1 cellular context compared by ENCODE assay signal in genomic region chr10:17201165-17202013, GRCh38.
TF ChIP-seq lines count a peak whose summit lies in the region.

Gene TRDMT1 (minus strand): TSS chr10:17201672. CDS start chr10:17201634, 38 bp downstream.

TF ChIP-seq in A549, 52 proteins besides CTCF, POLR2A, EP300 and RAD21 (continued from another document):
- peak; percentile 71; the same call in 1 of the 2 replicates for TF ChIP-seq HMGXB4 (CRISPR knock-in tag; IDR thresholded peaks at IDR 0.05; ENCODE audit: borderline replicate concordance)
- TF ChIP-seq FOSB (CRISPR knock-in tag; IDR thresholded peaks at IDR 0.05): no peak
- TF ChIP-seq MAFK (IDR thresholded peaks at IDR 0.05; ENCODE audit: partially characterized antibody): no peak
- TF ChIP-seq MAZ (IDR thresholded peaks at IDR 0.05; ENCODE audit: borderline replicate concordance, low read depth, low read length): no peak
- no peak for TF ChIP-seq SREBF2 (IDR thresholded peaks at IDR 0.05)
- peak; percentile 83 for TF ChIP-seq KDM5A (IDR thresholded peaks at IDR 0.05)
- no peak for TF ChIP-seq NPAS2 (CRISPR knock-in tag; IDR thresholded peaks at IDR 0.05; ENCODE audit: borderline replicate concordance)
- no peak for TF ChIP-seq NR3C1 (IDR thresholded peaks at IDR 0.05)
- no peak for TF ChIP-seq CBX8 (IDR thresholded peaks at IDR 0.05)
- no peak for TF ChIP-seq CHD4 (IDR thresholded peaks at IDR 0.05; ENCODE audit: borderline replicate concordance)
- peak; percentile 69 for TF ChIP-seq BCL3 (IDR thresholded peaks at IDR 0.05)
- TF ChIP-seq TP53 (CRISPR knock-in tag; IDR thresholded peaks at IDR 0.05): 0 out of 2 replicates have a peak, but pooled peaks have one; percentile 73
- no peak for TF ChIP-seq ZSCAN20 (CRISPR knock-in tag; IDR thresholded peaks at IDR 0.05)
- no peak for TF ChIP-seq ESRRA (IDR thresholded peaks at IDR 0.05; ENCODE audit: borderline replicate concordance, low read length)
- no peak for TF ChIP-seq CBX2 (IDR thresholded peaks at IDR 0.05; ENCODE audit: borderline replicate concordance, low read depth)
- TF ChIP-seq ZNF302 (CRISPR knock-in tag; IDR thresholded peaks at IDR 0.05): no peak
- peak; percentile 29 to 94; a peak in 4 of 5 replicates for TF ChIP-seq JUN (IDR thresholded peaks at IDR 0.05)
- TF ChIP-seq HOXB13 (CRISPR knock-in tag; IDR thresholded peaks at IDR 0.05; ENCODE audit: low read depth): peak; percentile 57; the same call in 1 of the 2 replicates
- TF ChIP-seq HDAC2 (IDR thresholded peaks at IDR 0.05): no peak
- no peak for TF ChIP-seq RARB (CRISPR knock-in tag; IDR thresholded peaks at IDR 0.05)
- TF ChIP-seq RFX5 (IDR thresholded peaks at IDR 0.05): no peak; the same call in 1 of the 2 replicates
- no peak; the same call in 1 of the 2 replicates for TF ChIP-seq EHF (CRISPR knock-in tag; IDR thresholded peaks at IDR 0.05)
- TF ChIP-seq HOXA7 (CRISPR knock-in tag; IDR thresholded peaks at IDR 0.05): no peak
- no peak for TF ChIP-seq ATOH8 (CRISPR knock-in tag; IDR thresholded peaks at IDR 0.05; ENCODE audit: low read depth)
- TF ChIP-seq KDM1A (IDR thresholded peaks at IDR 0.05; ENCODE audit: low read depth): no peak
- TF ChIP-seq JUNB (IDR thresholded peaks at IDR 0.05): no peak
- TF ChIP-seq ZC3H11A (IDR thresholded peaks at IDR 0.05): peak; percentile 20; the same call in 1 of the 2 replicates
- peak; percentile 71; the same call in 1 of the 2 replicates for TF ChIP-seq HOXB5 (CRISPR knock-in tag; IDR thresholded peaks at IDR 0.05)
- TF ChIP-seq ELK1 (IDR thresholded peaks at IDR 0.05; ENCODE audit: low read depth, low read length): 0 out of 2 replicates have a peak, but pooled peaks have one; percentile 7
- no peak for TF ChIP-seq SMC3 (IDR thresholded peaks at IDR 0.05)
- peak; percentile 99 for TF ChIP-seq PHF8 (IDR thresholded peaks at IDR 0.05; ENCODE audit: borderline replicate concordance, low read depth)
